In genomic region chr12:92404921-92405320, GRCh38 we compare ENCODE assay signal across 11 cellular contexts.
DNase-seq lines count a peak whose midpoint lies in the region; ATAC-seq, FAIRE-seq and TF ChIP-seq lines count a peak whose summit lies in the region.
"Had no signal": no experiment of that assay in that cellular context is flagged by ENCODE, and none has a peak within 500 bp of the region (broad histone marks: within the 10 kb centered on the region; RNA-seq: fewer than 3 reads in every experiment).

No MANE protein-coding gene starts in this region.

- intact Hi-C loops in K562 (cut with micrococcal nuclease): loop anchor here (1.0 to 10.0 kb wide), 8 partner anchors 47 to 1020 kb away; partner anchors contain the start of gene BTG1

- H3K27ac ChIP-seq in SU-DHL-6 (ENCODE audit: low read depth, low read length) (peak overlapping the region; percentile 80), K562 (ENCODE audit: extremely low read depth, low read depth, low read length) (peak overlapping the region; percentile 45)

- no peaks in the 10 kb centered on the region for H3K79me2 ChIP-seq in SU-DHL-6 (ENCODE audit: insufficient read depth, low read length)
- H3K79me2 ChIP-seq in K562 (ENCODE audit: control insufficient read depth, insufficient read depth, low read length): no peaks in the 10 kb centered on the region

- no TSS peak for BruUV-seq in K562 (replicated peaks; lab: Mats Ljungman, UMichigan)

- H4K20me1 ChIP-seq in SU-DHL-6 (ENCODE audit: low read depth, low read length) (no peaks in the 10 kb centered on the region), K562 (replicated peaks; ENCODE audit: control insufficient read depth, insufficient read depth, low read length) (no peaks in the 10 kb centered on the region)

- peak overlapping the region; percentile 100 for H3K27ac Mint-ChIP-seq in activated naive CD4-positive, alpha-beta T cell treated with anti-CD3 and anti-CD28 coated beads, Interleukin-2, amount 10 ng/mL, durations not matched to agents 7 days and 5 days
- peak overlapping the region; percentile 99 for H3K27ac Mint-ChIP-seq in stimulated activated memory B cell treated with anti-CD40 and anti-IgM and Interleukin-4, amounts not matched to agents 10 μg/mL and 1 μg/mL and 100 μg/mL, for 72 hours
- H3K27ac Mint-ChIP-seq: progenitor cell of endocrine pancreas had no signal

- H3K9ac ChIP-seq in SU-DHL-6 (ENCODE audit: low read length) (peak overlapping the region; percentile 33), K562 (ENCODE audit: insufficient read depth in 1 of 2, low read depth in 2 of 2, low read length in 2 of 2) (peak overlapping the region in 1 of 2 experiments; percentile 13; a peak in 1 of 4 replicates)

- in situ Hi-C loops in K562 (cut with MboI): no loop called here

- CTCF ChIA-PET in activated naive CD4-positive, alpha-beta T cell treated with anti-CD3 and anti-CD28 coated beads, Interleukin-2, amount 10 ng/mL, durations not matched to agents 7 days and 5 days (lab: Charles Lee): interaction anchor here (0.9 to 6.0 kb wide), 3 partner anchors 42 to 260 kb away, joined by 3 to 29 read pairs (median 3); partner anchors contain the start of gene BTG1
- CTCF ChIA-PET in K562 (lab: Yijun Ruan, JAX; ENCODE audit: low intra/inter-chr PET ratio): no interaction called here

- peak in 1 of 2 experiments; percentile 18; a peak in 1 of 4 replicates for TF ChIP-seq RAD21 in K562 (CRISPR knock-in tag; conservative IDR thresholded peaks at IDR 0.05 in 1 of 2, IDR thresholded peaks at IDR 0.05 in 1 of 2)

- peak; percentile 97 for TF ChIP-seq EP300 in K562 (IDR thresholded peaks at IDR 0.05; ENCODE audit: low read length)

- H3K27me3 ChIP-seq in SU-DHL-6 (ENCODE audit: low read length) (no peaks in the 10 kb centered on the region), K562 (ENCODE audit: control insufficient read depth in 2 of 2, insufficient read depth in 2 of 2, low read length in 2 of 2) (no peaks in the 10 kb centered on the region)

- peaks cover 24% of the 10 kb centered on the region for H3K9me3 Mint-ChIP-seq in activated naive CD4-positive, alpha-beta T cell treated with anti-CD3 and anti-CD28 coated beads, Interleukin-2, amount 10 ng/mL, durations not matched to agents 7 days and 5 days
- no peaks in the 10 kb centered on the region for H3K9me3 Mint-ChIP-seq in stimulated activated memory B cell treated with anti-CD40 and anti-IgM and Interleukin-4, amounts not matched to agents 10 μg/mL and 1 μg/mL and 100 μg/mL, for 72 hours

- peaks cover 29% of the 10 kb centered on the region for H3K36me3 Mint-ChIP-seq in activated naive CD4-positive, alpha-beta T cell treated with anti-CD3 and anti-CD28 coated beads, Interleukin-2, amount 10 ng/mL, durations not matched to agents 7 days and 5 days
- no peaks in the 10 kb centered on the region for H3K36me3 Mint-ChIP-seq in stimulated activated memory B cell treated with anti-CD40 and anti-IgM and Interleukin-4, amounts not matched to agents 10 μg/mL and 1 μg/mL and 100 μg/mL, for 72 hours

- peak overlapping the region; percentile 12 for H2AFZ ChIP-seq in SU-DHL-6 (ENCODE audit: low read depth, low read length, severe bottlenecking)
- no peak overlapping the region for H2AFZ ChIP-seq in K562 (ENCODE audit: low read depth, low read length)

- H3K4me2 ChIP-seq in SU-DHL-6 (ENCODE audit: low read depth, low read length, poor library complexity, severe bottlenecking) (peak overlapping the region; percentile 70), K562 (ENCODE audit: insufficient read depth, low read length) (peak overlapping the region; percentile 44; the same call in 1 of the 2 replicates)

- TF ChIP-seq CTCF in SU-DHL-6 (IDR thresholded peaks at IDR 0.05; ENCODE audit: insufficient read depth, low read length, poor library complexity, severe bottlenecking): no peak
- TF ChIP-seq CTCF in K562 (IDR thresholded peaks at IDR 0.05 in 2 of 3, conservative IDR thresholded peaks at IDR 0.05 in 1 of 3; ENCODE audit: insufficient read depth in 2 of 3, low read depth in 1 of 3, low read length in 3 of 3): no peak

- POLR2A ChIA-PET in K562 (lab: Yijun Ruan, JAX): interaction anchor here (0.6 to 3.9 kb wide), 7 partner anchors 9 to 738 kb away, joined by 3 to 47 read pairs (median 3); partner anchors contain the start of gene BTG1

- DNase-seq in activated naive CD4-positive, alpha-beta T cell treated with anti-CD3 and anti-CD28 coated beads, Interleukin-2, amount 10 ng/mL, durations not matched to agents 7 days and 5 days: no peak
- DNase-seq in activated naive CD4-positive, alpha-beta T cell treated with anti-CD3 and anti-CD28 coated beads, Interleukin-2, amount 50 U/mL, for 16 hours: no peak
- peak; percentile 71 to 88 (median 77) for DNase-seq in K562 (ENCODE audit: extremely low read depth in 1 of 4, low spot score in 3 of 4)
- no peak for DNase-seq in GM19240 (ENCODE audit: insufficient read length, low spot score)
- no peak for DNase-seq in ecto neural progenitor cell (ENCODE audit: low spot score)
- DNase-seq: amniotic stem cell, NCI-H1436 treated with DMSO at 0.1 percent for 48 hours had no signal

- H3K4me3 Mint-ChIP-seq in activated naive CD4-positive, alpha-beta T cell treated with anti-CD3 and anti-CD28 coated beads, Interleukin-2, amount 10 ng/mL, durations not matched to agents 7 days and 5 days: peak overlapping the region; percentile 71
- peak overlapping the region; percentile 12 for H3K4me3 Mint-ChIP-seq in stimulated activated memory B cell treated with anti-CD40 and anti-IgM and Interleukin-4, amounts not matched to agents 10 μg/mL and 1 μg/mL and 100 μg/mL, for 72 hours

- H3K9me3 ChIP-seq in SU-DHL-6 (ENCODE audit: insufficient read depth, low read length) (no peaks in the 10 kb centered on the region), K562 (replicated peaks; ENCODE audit: control insufficient read depth, insufficient read depth, low read depth, low read length) (0 out of 2 replicates have a peak, but pooled peaks cover 2% of the 10 kb centered on the region)

- no peak for TF ChIP-seq POLR2A in K562 (conservative IDR thresholded peaks at IDR 0.05)

- H3K4me1 Mint-ChIP-seq in activated naive CD4-positive, alpha-beta T cell treated with anti-CD3 and anti-CD28 coated beads, Interleukin-2, amount 10 ng/mL, durations not matched to agents 7 days and 5 days: peaks cover 84% of the 10 kb centered on the region
- H3K4me1 Mint-ChIP-seq in stimulated activated memory B cell treated with anti-CD40 and anti-IgM and Interleukin-4, amounts not matched to agents 10 μg/mL and 1 μg/mL and 100 μg/mL, for 72 hours: peaks cover 78% of the 10 kb centered on the region

- H3K9me1 ChIP-seq in K562 (ENCODE audit: control insufficient read depth, insufficient read depth, low read length): no peaks in the 10 kb centered on the region

- H3F3A ChIP-seq in SU-DHL-6 (ENCODE audit: insufficient read depth): peaks cover 31% of the 10 kb centered on the region

- peak; percentile 90 for FAIRE-seq in K562 (lab: Jason Lieb, UNC)

- WGBS in K562 (ENCODE audit: insufficient coverage, low coverage, missing lambda C conversion rate): 7% methylated on average over 1 of the region's 1 CpG

- H3K36me3 ChIP-seq in SU-DHL-6 (ENCODE audit: low read length) (no peaks in the 10 kb centered on the region), K562 (ENCODE audit: control insufficient read depth, insufficient read depth, low read length) (no peaks in the 10 kb centered on the region)

- peak overlapping the region; percentile 6 for H3K4me3 ChIP-seq in SU-DHL-6 (ENCODE audit: insufficient read depth, low read length, poor library complexity, severe bottlenecking)
- no peak overlapping the region for H3K4me3 ChIP-seq in K562

- peaks cover 7 to 29% of the 10 kb centered on the region in 2 experiments; a peak in 4 of 5 replicates for H3K4me1 ChIP-seq in K562 (replicated peaks in 1 of 2; ENCODE audit: control insufficient read depth in 2 of 2, insufficient read depth in 2 of 2, low read length in 2 of 2)

- H3K9me2 ChIP-seq in SU-DHL-6 (replicated peaks; ENCODE audit: insufficient read depth, low read length): no peaks in the 10 kb centered on the region

- peak; percentile 77 for ATAC-seq in K562
- no peak for ATAC-seq in stimulated activated memory B cell treated with anti-CD40 and anti-IgM and Interleukin-4, amounts not matched to agents 10 μg/mL and 1 μg/mL and 100 μg/mL, for 72 hours
- ATAC-seq in HG02642 (IDR thresholded peaks at IDR 0.05; ENCODE audit: poor library complexity, unreplicated experiment): no peak

- H3K27me3 Mint-ChIP-seq in activated naive CD4-positive, alpha-beta T cell treated with anti-CD3 and anti-CD28 coated beads, Interleukin-2, amount 10 ng/mL, durations not matched to agents 7 days and 5 days: no peaks in the 10 kb centered on the region
- no peaks in the 10 kb centered on the region for H3K27me3 Mint-ChIP-seq in stimulated activated memory B cell treated with anti-CD40 and anti-IgM and Interleukin-4, amounts not matched to agents 10 μg/mL and 1 μg/mL and 100 μg/mL, for 72 hours
- H3K27me3 Mint-ChIP-seq: progenitor cell of endocrine pancreas had no signal

TF ChIP-seq in K562, 482 proteins besides CTCF, POLR2A, EP300 and RAD21 (continues in another document):
- peak; percentile 77; the same call in 1 of the 2 replicates for TF ChIP-seq JUND (IDR thresholded peaks at IDR 0.05; ENCODE audit: borderline replicate concordance, low read depth, low read length)
- peak; percentile 64; the same call in 1 of the 3 replicates for TF ChIP-seq JUND (tag; IDR thresholded peaks at IDR 0.05; ENCODE audit: borderline replicate concordance, low read depth, low read length)
- peak; percentile 98 for TF ChIP-seq DPF2 (IDR thresholded peaks at IDR 0.05)
- peak; percentile 98 for TF ChIP-seq SMARCA4 (IDR thresholded peaks at IDR 0.05)
- peak; percentile 42; the same call in 1 of the 2 replicates for TF ChIP-seq MYC (IDR thresholded peaks at IDR 0.05; ENCODE audit: low read depth, low read length)
- no peak for TF ChIP-seq MYC (CRISPR knock-in tag; IDR thresholded peaks at IDR 0.05; ENCODE audit: borderline replicate concordance, low read depth)
- TF ChIP-seq ZNF655 (CRISPR knock-in tag; IDR thresholded peaks at IDR 0.05): no peak
- peak; percentile 3 for TF ChIP-seq DACH1 (IDR thresholded peaks at IDR 0.05; ENCODE audit: partially characterized antibody)
- peak; percentile 96 for TF ChIP-seq TCF3 (CRISPR knock-in tag; IDR thresholded peaks at IDR 0.05)

Comparison
In these comparisons a context has a peak if more than half of its experiments do, and no peak if none do; other contexts are left out.
1. DNase-seq: peak in K562 (4 of 4); none in activated naive CD4-positive, alpha-beta T cell treated with anti-CD3 and anti-CD28 coated beads, Interleukin-2, amount 10 ng/mL, durations not matched to agents 7 days and 5 days (single experiment), activated naive CD4-positive, alpha-beta T cell treated with anti-CD3 and anti-CD28 coated beads, Interleukin-2, amount 50 U/mL, for 16 hours (single experiment), GM19240 (single experiment) and ecto neural progenitor cell (single experiment).